16 cellular contexts compared by ENCODE assay signal in the genomic region with DNA sequence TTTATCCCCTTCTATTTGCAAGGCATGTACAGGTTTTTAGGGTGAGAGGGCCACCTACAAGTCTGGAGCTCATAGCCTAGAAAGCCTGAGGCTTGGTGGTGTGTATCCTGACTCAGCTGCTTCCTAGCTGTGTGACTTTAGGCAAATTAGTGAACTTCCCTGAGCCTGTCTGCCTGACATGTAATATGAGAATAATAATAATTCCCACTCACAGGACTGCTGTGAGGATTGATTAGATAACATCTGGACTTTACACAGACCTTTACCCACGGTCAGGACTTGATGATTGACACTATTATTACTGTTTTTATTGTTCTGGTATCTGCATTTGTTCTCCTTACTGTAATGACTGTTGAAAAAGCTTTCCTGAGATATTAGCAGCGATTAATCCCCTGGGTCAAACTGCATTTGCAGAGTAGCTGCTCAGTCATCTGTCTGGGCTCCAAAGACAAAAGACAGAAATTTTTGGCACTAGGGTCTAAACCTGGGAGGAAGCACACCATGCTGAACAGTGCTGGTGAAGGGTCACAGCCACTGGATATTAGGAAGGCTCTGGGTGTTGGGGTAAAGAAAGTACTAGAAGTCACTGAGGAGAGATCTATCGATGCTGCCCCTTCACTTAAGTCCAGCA.
DNase-seq lines count a peak whose midpoint lies in the region; ATAC-seq and TF ChIP-seq lines count a peak whose summit lies in the region.
"Had no signal": no experiment of that assay in that cellular context is flagged by ENCODE, and none has a peak within 500 bp of the region (broad histone marks: within the 10 kb centered on the region; RNA-seq: fewer than 3 reads in every experiment).

No MANE protein-coding gene starts in this region.

- H3K27me3 Mint-ChIP-seq in CD14-positive monocyte (ENCODE audit: low read depth in 3 of 3), result peaks cover 0 to 6% (median 5%) of the 10 kb centered on the region in 3 donors
- peaks cover 27% of the 10 kb centered on the region for H3K27me3 Mint-ChIP-seq in stimulated activated memory B cell treated with anti-CD40 and anti-IgM and Interleukin-4, amounts not matched to agents 10 μg/mL and 1 μg/mL and 100 μg/mL, for 72 hours

- H3K36me3 Mint-ChIP-seq in CD14-positive monocyte, result no peaks in the 10 kb centered on the region
- no peaks in the 10 kb centered on the region for H3K36me3 Mint-ChIP-seq in stimulated activated memory B cell treated with anti-CD40 and anti-IgM and Interleukin-4, amounts not matched to agents 10 μg/mL and 1 μg/mL and 100 μg/mL, for 72 hours
- H3K36me3 Mint-ChIP-seq: naive B cell had no signal

- H3K4me3 Mint-ChIP-seq in CD14-positive monocyte, result no peak overlapping the region
- H3K4me3 Mint-ChIP-seq in stimulated activated memory B cell treated with anti-CD40 and anti-IgM and Interleukin-4, amounts not matched to agents 10 μg/mL and 1 μg/mL and 100 μg/mL, for 72 hours, result no peak overlapping the region
- H3K4me3 Mint-ChIP-seq: effector memory CD8-positive, alpha-beta T cell; naive B cell had no signal

- H3K27ac ChIP-seq in osteoblast (ENCODE audit: low read depth, low read length), result peak overlapping the region; percentile 93

- peak overlapping the region; percentile 25 to 86 (median 52) for H3K27ac Mint-ChIP-seq in CD14-positive monocyte
- no peak overlapping the region for H3K27ac Mint-ChIP-seq in stimulated activated memory B cell treated with anti-CD40 and anti-IgM and Interleukin-4, amounts not matched to agents 10 μg/mL and 1 μg/mL and 100 μg/mL, for 72 hours
- H3K27ac Mint-ChIP-seq: effector memory CD8-positive, alpha-beta T cell; naive B cell had no signal

- H3K4me2 ChIP-seq in osteoblast (ENCODE audit: insufficient read depth, low read length), result peak overlapping the region; percentile 58

- no peaks in the 10 kb centered on the region for H3K79me2 ChIP-seq in osteoblast (ENCODE audit: insufficient read depth, low read length)

- ATAC-seq in HG02870 (IDR thresholded peaks at IDR 0.05; ENCODE audit: unreplicated experiment), result no peak
- ATAC-seq in stimulated activated memory B cell treated with anti-CD40 and anti-IgM and Interleukin-4, amounts not matched to agents 10 μg/mL and 1 μg/mL and 100 μg/mL, for 72 hours, result no peak
- ATAC-seq: effector memory CD8-positive, alpha-beta T cell; HCT116 had no signal

- no peaks in the 10 kb centered on the region for H3K27me3 ChIP-seq in osteoblast (ENCODE audit: insufficient read depth, low read length)

- DNase-seq in CD14-positive monocyte (ENCODE audit: low spot score) (no peak), amniotic epithelial cell (ENCODE audit: low read depth) (peak; percentile 44), glomerular visceral epithelial cell (ENCODE audit: extremely low spot score) (peak; percentile 47), osteoblast (ENCODE audit: insufficient read length, low spot score, missing footprints) (no peak), T-helper 2 cell (no peak)
- DNase-seq in stimulated activated CD4-positive, alpha-beta T cell treated with anti-CD3 and anti-CD28 coated beads, Interleukin-4, amount 100 ng/mL, for 1 hour, result no peak
- DNase-seq: activated CD4-positive, CD25-positive, alpha-beta regulatory T cell; AML-193; amygdala; effector memory CD8-positive, alpha-beta T cell; naive B cell; NCI-H1417; NCI-H526 treated with DMSO at 0.1 percent for 48 hours had no signal

- peaks cover 0 to 5% (median 0%) of the 10 kb centered on the region in 7 donors for H3K9me3 Mint-ChIP-seq in CD14-positive monocyte
- no peaks in the 10 kb centered on the region for H3K9me3 Mint-ChIP-seq in stimulated activated memory B cell treated with anti-CD40 and anti-IgM and Interleukin-4, amounts not matched to agents 10 μg/mL and 1 μg/mL and 100 μg/mL, for 72 hours
- H3K9me3 Mint-ChIP-seq: effector memory CD8-positive, alpha-beta T cell; naive B cell had no signal

- peaks cover 61% of the 10 kb centered on the region for H3K4me1 Mint-ChIP-seq in CD14-positive monocyte
- H3K4me1 Mint-ChIP-seq in stimulated activated memory B cell treated with anti-CD40 and anti-IgM and Interleukin-4, amounts not matched to agents 10 μg/mL and 1 μg/mL and 100 μg/mL, for 72 hours, result no peaks in the 10 kb centered on the region
- H3K4me1 Mint-ChIP-seq: naive B cell had no signal

- intact Hi-C loops in CD14-positive monocyte (cut with micrococcal nuclease), result loop anchor here in 1 of 2 donors (10.0 kb wide), 1 partner anchor 48 kb away; no protein-coding TSS in a partner anchor

- H2AFZ ChIP-seq in osteoblast (ENCODE audit: low read length), result no peak overlapping the region

- TF ChIP-seq CTCF in CD14-positive monocyte (IDR thresholded peaks at IDR 0.05) (no peak), osteoblast (IDR thresholded peaks at IDR 0.05; ENCODE audit: extremely low read depth, low read depth, low read length) (no peak)

- H3K9me3 ChIP-seq in osteoblast (ENCODE audit: low read depth, low read length), result no peaks in the 10 kb centered on the region

- peak overlapping the region; percentile 14 for H3K4me3 ChIP-seq in osteoblast (ENCODE audit: insufficient read depth, low read length)

- peaks cover 45% of the 10 kb centered on the region for H3K4me1 ChIP-seq in osteoblast (ENCODE audit: insufficient read depth, low read length)

- H4K20me1 ChIP-seq in osteoblast (ENCODE audit: insufficient read depth, low read length), result no peaks in the 10 kb centered on the region

- H3K36me3 ChIP-seq in osteoblast (ENCODE audit: insufficient read depth, low read length), result no peaks in the 10 kb centered on the region

Comparison
In these comparisons a context has a peak if more than half of its experiments do, and no peak if none do; other contexts are left out.
1. DNase-seq: peak in amniotic epithelial cell (single experiment) and glomerular visceral epithelial cell (single experiment); none in CD14-positive monocyte (single experiment), osteoblast (single experiment), stimulated activated CD4-positive, alpha-beta T cell treated with anti-CD3 and anti-CD28 coated beads, Interleukin-4, amount 100 ng/mL, for 1 hour (single experiment) and T-helper 2 cell (0 of 5).